Comparison of ENCODE assay signal across 9 cellular contexts in the genomic region with DNA sequence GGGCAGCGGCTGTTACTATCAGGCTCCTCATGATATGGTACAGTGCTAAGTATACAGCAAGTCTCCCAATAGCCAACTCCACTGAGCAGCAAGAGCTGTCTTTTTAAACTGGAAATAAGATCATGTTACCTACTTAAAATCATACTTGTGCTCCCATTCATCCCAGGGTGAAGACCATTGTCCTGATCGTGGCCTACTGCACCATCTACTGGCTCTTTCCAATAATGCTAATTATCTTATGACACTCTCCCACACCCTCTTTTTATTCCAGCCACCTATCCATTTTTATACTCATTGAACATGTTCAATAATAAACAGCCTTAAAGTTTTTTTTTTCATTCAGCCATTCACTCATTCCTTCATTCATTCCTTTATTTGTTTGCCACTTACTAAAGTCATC.
DNase-seq lines count a peak whose midpoint lies in the region; ATAC-seq, FAIRE-seq and TF ChIP-seq lines count a peak whose summit lies in the region.
"Had no signal": no experiment of that assay in that cellular context is flagged by ENCODE, and none has a peak within 500 bp of the region (broad histone marks: within the 10 kb centered on the region; RNA-seq: fewer than 3 reads in every experiment).

No MANE protein-coding gene starts in this region.

- no peaks in the 10 kb centered on the region for H4K20me1 ChIP-seq in MM.1S (ENCODE audit: insufficient read depth, low read length)

- no peaks in the 10 kb centered on the region for H3K9me3 ChIP-seq in MM.1S (replicated peaks; ENCODE audit: insufficient read depth, low read length)
- H3K9me3 ChIP-seq in lower lobe of right lung: no peaks in the 10 kb centered on the region
- no peaks in the 10 kb centered on the region for H3K9me3 ChIP-seq in MG63

- TF ChIP-seq CTCF in MM.1S (IDR thresholded peaks at IDR 0.05; ENCODE audit: low read length) (peak; percentile 32), brain microvascular endothelial cell (IDR thresholded peaks at IDR 0.05; ENCODE audit: low read depth, low read length, missing control alignments) (peak; percentile 50), lower lobe of right lung (IDR thresholded peaks at IDR 0.05) (peak; percentile 28)

- POLR2A ChIA-PET in activated CD4-positive, alpha-beta memory T cell treated with anti-CD3 and anti-CD28 coated beads for 36 hours (lab: Charles Lee): no interaction called here

- H2AFZ ChIP-seq in MM.1S (ENCODE audit: low read length): no peak overlapping the region

- no peak overlapping the region for H3K4me2 ChIP-seq in MM.1S (ENCODE audit: low read depth, low read length)

- no peaks in the 10 kb centered on the region for H3K4me1 ChIP-seq in MM.1S (ENCODE audit: low read length)
- no peaks in the 10 kb centered on the region for H3K4me1 ChIP-seq in lower lobe of right lung

- CTCF ChIA-PET in activated CD4-positive, alpha-beta memory T cell treated with anti-CD3 and anti-CD28 coated beads for 36 hours (lab: Charles Lee): no interaction called here

- DNase-seq in DMS53 (lab: John Stamatoyannopoulos, UW): peak; percentile 47
- DNase-seq in MM.1S: no peak
- DNase-seq in brain microvascular endothelial cell: peak; percentile 12
- no peak for DNase-seq in lower lobe of right lung
- DNase-seq in MG63: no peak
- no peak for DNase-seq in urothelium cell line (ENCODE audit: low spot score)
- DNase-seq in activated CD4-positive, alpha-beta memory T cell treated with anti-CD3 and anti-CD28 coated beads for 36 hours: no peak
- DNase-seq: T-cell had no signal

- no peak overlapping the region for H3K4me3 Mint-ChIP-seq in activated CD4-positive, alpha-beta memory T cell treated with anti-CD3 and anti-CD28 coated beads for 36 hours
- H3K4me3 Mint-ChIP-seq: T-cell had no signal

- H3K4me3 ChIP-seq in MM.1S (ENCODE audit: low read length) (no peak overlapping the region), brain microvascular endothelial cell (ENCODE audit: low read depth, low read length) (no peak overlapping the region), lower lobe of right lung (no peak overlapping the region), MG63 (no peak overlapping the region)

- no peaks in the 10 kb centered on the region for H3K79me2 ChIP-seq in MM.1S (ENCODE audit: low read length)

- no peaks in the 10 kb centered on the region for H3K27me3 Mint-ChIP-seq in activated CD4-positive, alpha-beta memory T cell treated with anti-CD3 and anti-CD28 coated beads for 36 hours
- H3K27me3 Mint-ChIP-seq: T-cell had no signal

- H3K9me3 Mint-ChIP-seq in activated CD4-positive, alpha-beta memory T cell treated with anti-CD3 and anti-CD28 coated beads for 36 hours: no peaks in the 10 kb centered on the region
- H3K9me3 Mint-ChIP-seq: T-cell had no signal

- no peak overlapping the region for H3K9ac ChIP-seq in MM.1S (ENCODE audit: low read length)

- H3K27ac ChIP-seq in MM.1S (ENCODE audit: low read length) (no peak overlapping the region), brain microvascular endothelial cell (no peak overlapping the region), lower lobe of right lung (no peak overlapping the region)

- FAIRE-seq in urothelium cell line (lab: Jason Lieb, UNC): no peak

- intact Hi-C loops in lower lobe of right lung (cut with DNase I): no loop called here
- intact Hi-C loops in activated CD4-positive, alpha-beta memory T cell treated with anti-CD3 and anti-CD28 coated beads for 36 hours (cut with micrococcal nuclease): no loop called here

- ATAC-seq in lower lobe of right lung: no peak
- no peak for ATAC-seq in GM18519 (IDR thresholded peaks at IDR 0.05; ENCODE audit: low FRiP score, unreplicated experiment)
- ATAC-seq: T-cell had no signal

- no peak overlapping the region for H3K27ac Mint-ChIP-seq in activated CD4-positive, alpha-beta memory T cell treated with anti-CD3 and anti-CD28 coated beads for 36 hours
- H3K27ac Mint-ChIP-seq: T-cell had no signal

- H3K36me3 ChIP-seq in MM.1S (replicated peaks; ENCODE audit: insufficient read depth, low read length) (no peaks in the 10 kb centered on the region), brain microvascular endothelial cell (replicated peaks) (no peaks in the 10 kb centered on the region), lower lobe of right lung (peaks cover 13% of the 10 kb centered on the region), MG63 (no peaks in the 10 kb centered on the region)

- peaks cover 5% of the 10 kb centered on the region for H3K36me3 Mint-ChIP-seq in activated CD4-positive, alpha-beta memory T cell treated with anti-CD3 and anti-CD28 coated beads for 36 hours

- no peaks in the 10 kb centered on the region for H3K9me2 ChIP-seq in MM.1S (replicated peaks; ENCODE audit: insufficient read depth, low read length)

- no peaks in the 10 kb centered on the region for H3K4me1 Mint-ChIP-seq in activated CD4-positive, alpha-beta memory T cell treated with anti-CD3 and anti-CD28 coated beads for 36 hours (ENCODE audit: low read depth)
- H3K4me1 Mint-ChIP-seq: T-cell had no signal

- in situ Hi-C loops in brain microvascular endothelial cell (cut with HindIII; ENCODE audit: low pct_ligation_motif_present, low sequenced_read_pairs): no loop called here

- no peaks in the 10 kb centered on the region for H3F3A ChIP-seq in MM.1S (ENCODE audit: insufficient read depth, low read length)

- H3K27me3 ChIP-seq in MM.1S (replicated peaks; ENCODE audit: insufficient read depth, low read length) (no peaks in the 10 kb centered on the region), brain microvascular endothelial cell (replicated peaks) (no peaks in the 10 kb centered on the region), lower lobe of right lung (ENCODE audit: low read depth) (no peaks in the 10 kb centered on the region), MG63 (no peaks in the 10 kb centered on the region)

Comparison
In these comparisons a context has a peak if more than half of its experiments do, and no peak if none do; other contexts are left out.
1. DNase-seq: peak in DMS53 (single experiment) and brain microvascular endothelial cell (single experiment); none in MM.1S (single experiment), lower lobe of right lung (single experiment), MG63 (single experiment), urothelium cell line (single experiment) and activated CD4-positive, alpha-beta memory T cell treated with anti-CD3 and anti-CD28 coated beads for 36 hours (single experiment).
2. Peak in every context shown above with its lines, with median percentiles within 50 percentile points of each other: CTCF ChIP-seq.